Comparison of ENCODE assay signal across 7 cellular contexts in the genomic region with DNA sequence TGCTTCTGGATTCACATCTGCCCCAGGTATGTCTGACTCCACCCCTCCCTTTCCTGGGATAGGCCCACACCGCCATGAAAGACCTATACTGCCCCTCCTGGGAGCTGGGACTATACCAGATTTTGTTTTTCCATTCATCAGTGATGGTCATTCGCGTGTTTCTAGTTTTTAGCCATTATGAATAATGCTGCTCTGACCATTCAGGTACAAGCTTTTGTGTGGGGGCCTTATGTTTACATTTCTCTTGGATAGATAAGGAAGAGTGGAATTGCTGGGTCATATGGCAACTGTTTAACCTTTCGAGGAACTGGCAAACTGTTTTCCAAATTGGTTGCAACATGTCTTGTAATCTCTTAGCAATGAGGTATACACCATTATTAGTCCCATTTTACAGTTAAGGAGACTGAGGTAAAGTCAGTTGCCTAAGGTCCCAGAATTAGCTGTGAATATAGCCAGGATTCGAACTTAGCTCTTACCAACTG. TPM values are rescaled to one million over a fixed set of nuclear protein-coding genes. Genes with fewer than 3 reads are reported as not detected.
DNase-seq lines count a peak whose midpoint lies in the region; ATAC-seq, FAIRE-seq and TF ChIP-seq lines count a peak whose summit lies in the region.

No MANE protein-coding gene starts in this region.

- no peaks in the 10 kb centered on the region for H3K9me1 ChIP-seq in endothelial cell of umbilical vein (replicated peaks; ENCODE audit: control insufficient read depth, extremely low read depth, insufficient read depth, low read length)

- WGBS in pancreas, 2 donors = 31 to 35% methylated on average over 5 of the region's 5 CpGs

- no TSS peak for BruUV-seq in endothelial cell of umbilical vein (replicated peaks; lab: Mats Ljungman, UMichigan)

- H3K27ac ChIP-seq in endothelial cell of umbilical vein (ENCODE audit: insufficient read depth, low read depth, low read length) (no peak overlapping the region), pancreas (peak overlapping the region; percentile 29 to 88 (median 78)), caudate nucleus (ENCODE audit: low read depth, low read length) (no peak overlapping the region)

- CTCF ChIA-PET in endothelial cell of umbilical vein (lab: Charles Lee) = interaction anchor here (1.2 to 14.7 kb wide), 6 partner anchors 24 to 64 kb away, joined by 4 to 164 read pairs (median 13); partner anchors contain the start of gene CASTOR1

- H3K4me3 ChIP-seq in endothelial cell of umbilical vein (replicated peaks in 1 of 3; ENCODE audit: insufficient read depth in 1 of 3, low read depth in 1 of 3, low read length in 3 of 3) (no peak overlapping the region), pancreas (peak overlapping the region in 1 of 4 donors; percentile 95)

- no peak overlapping the region for H2AFZ ChIP-seq in endothelial cell of umbilical vein (ENCODE audit: low read depth, low read length)

- dilution Hi-C loops in endothelial cell of umbilical vein (cut with MboI; ENCODE audit: extremely low pct_ligation_motif_present, low sequenced_read_pairs) = no loop called here

- no peaks in the 10 kb centered on the region for H3K79me2 ChIP-seq in endothelial cell of umbilical vein (ENCODE audit: control insufficient read depth, insufficient read depth, low read length)

- no peak overlapping the region for H3K4me2 ChIP-seq in endothelial cell of umbilical vein (ENCODE audit: insufficient read depth, low read length)

- H3K36me3 ChIP-seq in endothelial cell of umbilical vein (ENCODE audit: control insufficient read depth in 2 of 2, extremely low read depth in 1 of 2, insufficient read depth in 2 of 2, low read length in 2 of 2) (peaks cover 3 to 7% of the 10 kb centered on the region in 2 experiments), pancreas (peaks cover 0 to 8% (median 0%) of the 10 kb centered on the region in 3 donors)

- intact Hi-C loops in endothelial cell of umbilical vein (cut with micrococcal nuclease) = loop anchor here (2.0 kb wide), 1 partner anchor 29 kb away; the partner anchor contains the start of genes CCDC157 and SF3A1
- intact Hi-C loops in pancreas (cut with DNase I) = no loop called here
- intact Hi-C loops in Right ventricle myocardium inferior (cut with DNase I) = loop anchor here (2.0 kb wide), 1 partner anchor 17 kb away; no protein-coding TSS in a partner anchor

- no peak overlapping the region for H3K9ac ChIP-seq in endothelial cell of umbilical vein (replicated peaks; ENCODE audit: extremely low read depth, insufficient read depth, low read length)

- FAIRE-seq in GM19239 (lab: Jason Lieb, UNC) = peak; percentile 61
- FAIRE-seq in endothelial cell of umbilical vein (lab: Jason Lieb, UNC) = peak; percentile 8
- peak; percentile 20 for FAIRE-seq in pancreas (lab: Jason Lieb, UNC)

- no peaks in the 10 kb centered on the region for H4K20me1 ChIP-seq in endothelial cell of umbilical vein (replicated peaks; ENCODE audit: control insufficient read depth, extremely low read depth, insufficient read depth, low read length)

- H3K27me3 ChIP-seq in endothelial cell of umbilical vein (ENCODE audit: control insufficient read depth in 2 of 2, insufficient read depth in 2 of 2, low read length in 2 of 2) (no peaks in the 10 kb centered on the region), pancreas (no peaks in the 10 kb centered on the region)

- ATAC-seq in pancreas (peak; percentile 39 to 66 (median 50)), Right ventricle myocardium inferior (no peak)

- H3K9me3 ChIP-seq in endothelial cell of umbilical vein (replicated peaks; ENCODE audit: control insufficient read depth, insufficient read depth, low read length) = no peaks in the 10 kb centered on the region
- no peaks in the 10 kb centered on the region for H3K9me3 ChIP-seq in pancreas

- no peak for TF ChIP-seq CTCF in endothelial cell of umbilical vein (IDR thresholded peaks at IDR 0.05; ENCODE audit: extremely low read depth in 1 of 2, insufficient read depth in 1 of 2, low read depth in 1 of 2, low read length in 2 of 2)
- TF ChIP-seq CTCF in pancreas (IDR thresholded peaks at IDR 0.05) = no peak

- DNase-seq in GM19239 (ENCODE audit: insufficient read length, low spot score) (no peak), OCI-M1 (lab: John Stamatoyannopoulos, UW) (peak; percentile 52), endothelial cell of umbilical vein (ENCODE audit: low read depth, low spot score) (no peak), pancreas (peak in 3 of 6 donors; percentile 36 to 53 (median 46)), caudate nucleus (lab: John Stamatoyannopoulos, UW) (no peak), NCI-H146 treated with DMSO at 0.1 percent for 48 hours (lab: John Stamatoyannopoulos, UW; ENCODE audit: unreplicated experiment) (no peak), Right ventricle myocardium inferior (ENCODE audit: missing footprints) (no peak)

- POLR2A ChIA-PET in endothelial cell of umbilical vein (lab: Charles Lee) = interaction anchor here (1.2 to 1.8 kb wide), 2 partner anchors 28 to 40 kb away, joined by 4 to 7 read pairs; partner anchors contain the start of gene CASTOR1

- TF ChIP-seq POLR2A in endothelial cell of umbilical vein (IDR thresholded peaks at IDR 0.05; ENCODE audit: low read depth, low read length) = no peak

- H3K4me1 ChIP-seq in endothelial cell of umbilical vein (ENCODE audit: control insufficient read depth, extremely low read depth, insufficient read depth, low read length) (peaks cover 13% of the 10 kb centered on the region), pancreas (peaks cover 0 to 31% (median 18%) of the 10 kb centered on the region in 3 donors)

TF ChIP-seq in endothelial cell of umbilical vein, 7 proteins besides CTCF, POLR2A, EP300 and RAD21 (continues in another document):
- TF ChIP-seq MYC (IDR thresholded peaks at IDR 0.05; ENCODE audit: low read depth, low read length) = no peak

RNA-seq across cellular contexts. Expression of gene TBC1D10A, which starts 1.2 kb away (rescaled TPM):
- total RNA-seq in endothelial cell of umbilical vein (10.0 and 11.3 TPM in 2 replicates), pancreas (10 to 100 TPM in 1 of 6 donors, 1 to 10 TPM in 5; 4.0 to 14.1 (median 7.4) TPM), Right ventricle myocardium inferior (7.1 TPM)
- polyA plus RNA-seq in endothelial cell of umbilical vein (11.9 and 15.1 TPM in 2 replicates), pancreas (10 to 100 TPM; 12.4 to 19.4 TPM)
- polyA plus RNA-seq in endothelial cell of umbilical vein (2011; cell fraction: cytosol; rRNA removed) = 6.8 and 9.8 TPM in 2 replicates
- 19.1 and 25.4 TPM in 2 replicates for polyA plus RNA-seq in endothelial cell of umbilical vein (2011; cell fraction: nucleus; rRNA removed)
- polyA plus RNA-seq in endothelial cell of umbilical vein (2012) = 5.7 and 9.5 TPM in 2 replicates
- polyA minus RNA-seq in endothelial cell of umbilical vein = 10.0 and 14.8 TPM in 2 replicates
- 1.5 TPM for polyA minus RNA-seq in endothelial cell of umbilical vein (2011; cell fraction: cytosol; rRNA and poly(A)+ RNA removed)
- polyA minus RNA-seq in endothelial cell of umbilical vein (2011; cell fraction: nucleus; rRNA and poly(A)+ RNA removed) = 6.8 and 8.2 TPM in 2 replicates

RNA-seq across cellular contexts. Expression of gene SF3A1, which starts 28.8 kb away (rescaled TPM):
- total RNA-seq in endothelial cell of umbilical vein (173 and 187 TPM in 2 replicates), pancreas (100 to 1,000 TPM in 1 of 6 donors, 10 to 100 TPM in 5; 77.2 to 102 (median 95.4) TPM), Right ventricle myocardium inferior (95.4 TPM)
- polyA plus RNA-seq in endothelial cell of umbilical vein (23.1 and 60.2 TPM in 2 replicates), pancreas (10 to 100 TPM; 19.2 to 21.6 TPM)
- polyA plus RNA-seq in endothelial cell of umbilical vein (2011; cell fraction: cytosol; rRNA removed) = 55.6 and 76.1 TPM in 2 replicates
- 109 and 122 TPM in 2 replicates for polyA plus RNA-seq in endothelial cell of umbilical vein (2011; cell fraction: nucleus; rRNA removed)
- polyA plus RNA-seq in endothelial cell of umbilical vein (2012) = 69.2 and 83.3 TPM in 2 replicates
- 92.2 and 107 TPM in 2 replicates for polyA minus RNA-seq in endothelial cell of umbilical vein
- 79.8 TPM for polyA minus RNA-seq in endothelial cell of umbilical vein (2011; cell fraction: cytosol; rRNA and poly(A)+ RNA removed)
- 95.4 and 95.8 TPM in 2 replicates for polyA minus RNA-seq in endothelial cell of umbilical vein (2011; cell fraction: nucleus; rRNA and poly(A)+ RNA removed)

RNA-seq across cellular contexts. Expression of gene CCDC157, which starts 28.9 kb away (rescaled TPM):
- total RNA-seq in endothelial cell of umbilical vein (1.7 and 2.1 TPM in 2 replicates), pancreas (1 to 10 TPM; 1.1 to 2.6 (median 1.2) TPM), Right ventricle myocardium inferior (0.46 TPM)
- polyA plus RNA-seq in endothelial cell of umbilical vein (3.1 and 3.7 TPM in 2 replicates), pancreas (1 to 10 TPM; 5.3 to 8.2 TPM)
- 1.7 and 1.9 TPM in 2 replicates for polyA plus RNA-seq in endothelial cell of umbilical vein (2011; cell fraction: cytosol; rRNA removed)
- 2.9 and 4.0 TPM in 2 replicates for polyA plus RNA-seq in endothelial cell of umbilical vein (2011; cell fraction: nucleus; rRNA removed)
- 1.1 and 1.2 TPM in 2 replicates for polyA plus RNA-seq in endothelial cell of umbilical vein (2012)
- polyA minus RNA-seq in endothelial cell of umbilical vein = 1.8 and 2.0 TPM in 2 replicates
- polyA minus RNA-seq in endothelial cell of umbilical vein (2011; cell fraction: cytosol; rRNA and poly(A)+ RNA removed) = 1.1 TPM
- 2.0 and 2.7 TPM in 2 replicates for polyA minus RNA-seq in endothelial cell of umbilical vein (2011; cell fraction: nucleus; rRNA and poly(A)+ RNA removed)

RNA-seq across cellular contexts. Expression of gene CASTOR1, which starts 38.6 kb away (rescaled TPM):
- total RNA-seq in endothelial cell of umbilical vein (7.2 and 8.1 TPM in 2 replicates), pancreas (1 to 10 TPM; 1.8 to 7.3 (median 3.8) TPM), Right ventricle myocardium inferior (8.2 TPM)
- polyA plus RNA-seq in endothelial cell of umbilical vein (26.8 and 33.0 TPM in 2 replicates), pancreas (1 to 10 TPM; 7.3 to 8.3 TPM)
- polyA plus RNA-seq in endothelial cell of umbilical vein (2011; cell fraction: cytosol; rRNA removed) = 11.7 and 14.0 TPM in 2 replicates
- polyA plus RNA-seq in endothelial cell of umbilical vein (2011; cell fraction: nucleus; rRNA removed) = 16.7 and 23.9 TPM in 2 replicates
- polyA plus RNA-seq in endothelial cell of umbilical vein (2012) = 7.7 and 11.1 TPM in 2 replicates
- polyA minus RNA-seq in endothelial cell of umbilical vein = 4.9 and 10.7 TPM in 2 replicates
- polyA minus RNA-seq in endothelial cell of umbilical vein (2011; cell fraction: cytosol; rRNA and poly(A)+ RNA removed) = 1.7 TPM
- 6.8 and 7.1 TPM in 2 replicates for polyA minus RNA-seq in endothelial cell of umbilical vein (2011; cell fraction: nucleus; rRNA and poly(A)+ RNA removed)

RNA-seq across cellular contexts. Expression of gene RNF215, which starts 59.3 kb away (rescaled TPM):
- 24.4 and 26.9 TPM in 2 replicates for total RNA-seq in endothelial cell of umbilical vein
- 16.7 and 21.7 TPM in 2 replicates for polyA plus RNA-seq in endothelial cell of umbilical vein
- 7.9 and 11.9 TPM in 2 replicates for polyA plus RNA-seq in endothelial cell of umbilical vein (2011; cell fraction: cytosol; rRNA removed)
- 54.6 and 61.2 TPM in 2 replicates for polyA plus RNA-seq in endothelial cell of umbilical vein (2011; cell fraction: nucleus; rRNA removed)
- 14.1 and 23.1 TPM in 2 replicates for polyA plus RNA-seq in endothelial cell of umbilical vein (2012)
- polyA minus RNA-seq in endothelial cell of umbilical vein = 16.5 and 20.9 TPM in 2 replicates
- polyA minus RNA-seq in endothelial cell of umbilical vein (2011; cell fraction: cytosol; rRNA and poly(A)+ RNA removed) = 3.4 TPM
- polyA minus RNA-seq in endothelial cell of umbilical vein (2011; cell fraction: nucleus; rRNA and poly(A)+ RNA removed) = 14.1 and 18.8 TPM in 2 replicates
- 10 to 100 TPM in 2 of 6 donors, 1 to 10 TPM in 4; 6.0 to 11.6 (median 8.9) TPM for total RNA-seq in pancreas
- 10 to 100 TPM in 1 of 2 donors, 1 to 10 TPM in 1; 9.9 to 13.9 TPM for polyA plus RNA-seq in pancreas
- 3.7 TPM for total RNA-seq in Right ventricle myocardium inferior

Comparison
In these comparisons a context has a peak if more than half of its experiments do, and no peak if none do; other contexts are left out.
1. H3K27ac ChIP-seq: peak in pancreas (4 of 4); none in endothelial cell of umbilical vein (single experiment) and caudate nucleus (single experiment).
2. intact Hi-C loops: an anchor here in endothelial cell of umbilical vein (2.0 kb wide) and Right ventricle myocardium inferior (2.0 kb wide); none called in pancreas.